Comparison of ENCODE assay signal across 8 cellular contexts in genomic region chr17:76969598-76970172, GRCh38.
DNase-seq lines count a peak whose midpoint lies in the region; ATAC-seq and TF ChIP-seq lines count a peak whose summit lies in the region.

No MANE protein-coding gene starts in this region.

- TF ChIP-seq CTCF in activated B cell treated with CpG ODN at 0.5 μM for 24 hours (IDR thresholded peaks at IDR 0.05) (no peak), kidney epithelial cell (IDR thresholded peaks at IDR 0.05; ENCODE audit: insufficient read depth, low read length, poor library complexity, severe bottlenecking) (no peak), foreskin fibroblast (IDR thresholded peaks at IDR 0.05; ENCODE audit: low read depth, low read length) (no peak), osteoblast (IDR thresholded peaks at IDR 0.05; ENCODE audit: extremely low read depth, low read depth, low read length) (no peak), GM10248 (IDR thresholded peaks at IDR 0.05; ENCODE audit: control extremely low read depth, extremely low read depth, low read depth, missing control alignments) (no peak)

- H4K20me1 ChIP-seq in BLaER1 treated with 17β-estradiol and CSF1 and Interleukin-3, amounts not matched to agents 10 nM and 100 nM = peaks cover 0 to 8% (median 0%) of the 10 kb centered on the region in 11 experiments; a peak in 4 of 22 replicates
- H4K20me1 ChIP-seq in osteoblast (ENCODE audit: insufficient read depth, low read length) = no peaks in the 10 kb centered on the region

- H3K9me3 Mint-ChIP-seq in activated B cell treated with CpG ODN at 0.5 μM for 24 hours = no peaks in the 10 kb centered on the region

- no peaks in the 10 kb centered on the region for H3K36me3 Mint-ChIP-seq in activated B cell treated with CpG ODN at 0.5 μM for 24 hours (ENCODE audit: low read depth)

- H3K27ac Mint-ChIP-seq in activated B cell treated with CpG ODN at 0.5 μM for 24 hours = peak overlapping the region; percentile 80

- CTCF ChIA-PET in activated B cell treated with CpG ODN at 0.5 μM for 24 hours (lab: Charles Lee) (interaction anchor here (1.4 to 1.8 kb wide), 3 partner anchors 14 to 102 kb away, joined by 4 to 12 read pairs (median 4); partner anchors contain the start of gene MGAT5B), GM10248 (lab: Yijun Ruan, JAX) (interaction anchor here (1.0 kb wide), 1 partner anchor 34 kb away, joined by 3 read pairs; no protein-coding TSS in a partner anchor)

- peak overlapping the region; percentile 88 to 100 (median 95) for H3K4me2 ChIP-seq in BLaER1 treated with 17β-estradiol and CSF1 and Interleukin-3, amounts not matched to agents 10 nM and 100 nM
- H3K4me2 ChIP-seq in osteoblast (ENCODE audit: insufficient read depth, low read length) = no peak overlapping the region

- peaks cover 9 to 83% (median 69%) of the 10 kb centered on the region in 10 experiments for H3K4me1 ChIP-seq in BLaER1 treated with 17β-estradiol and CSF1 and Interleukin-3, amounts not matched to agents 10 nM and 100 nM
- H3K4me1 ChIP-seq in osteoblast (ENCODE audit: insufficient read depth, low read length) = no peaks in the 10 kb centered on the region

- H2AFZ ChIP-seq in osteoblast (ENCODE audit: low read length) = no peak overlapping the region

- H3K27ac ChIP-seq in BLaER1 treated with 17β-estradiol and CSF1 and Interleukin-3, amounts not matched to agents 10 nM and 100 nM = peak overlapping the region in 8 of 11 experiments; percentile 51 to 75 (median 64); a peak in 14 of 22 replicates
- no peak overlapping the region for H3K27ac ChIP-seq in osteoblast (ENCODE audit: low read depth, low read length)

- peak overlapping the region; percentile 84 for H3K4me3 Mint-ChIP-seq in activated B cell treated with CpG ODN at 0.5 μM for 24 hours

- POLR2A ChIA-PET in activated B cell treated with CpG ODN at 0.5 μM for 24 hours (lab: Charles Lee) (interaction anchor here (0.6 to 4.5 kb wide), 23 partner anchors 9 to 1126 kb away, joined by 3 to 49 read pairs (median 4); partner anchors contain the start of genes MGAT5B, SEC14L1 and TNRC6C), GM10248 (lab: Yijun Ruan, JAX) (no interaction called here)

- no peak for DNase-seq in Jurkat, Clone E6-1 (ENCODE audit: low read depth, low spot score)
- no peak for DNase-seq in activated B cell treated with CpG ODN at 0.5 μM for 24 hours
- no peak for DNase-seq in kidney epithelial cell (ENCODE audit: low read depth)
- DNase-seq in foreskin fibroblast = no peak
- DNase-seq in DMS53 (lab: John Stamatoyannopoulos, UW) = no peak
- DNase-seq in osteoblast (ENCODE audit: insufficient read length, low spot score, missing footprints) = no peak
- no peak for DNase-seq in GM10248 (ENCODE audit: extremely low spot score)

- no peaks in the 10 kb centered on the region for H3K79me2 ChIP-seq in osteoblast (ENCODE audit: insufficient read depth, low read length)

- H3K36me3 ChIP-seq in BLaER1 treated with 17β-estradiol and CSF1 and Interleukin-3, amounts not matched to agents 10 nM and 100 nM = peaks cover 0 to 3% (median 0%) of the 10 kb centered on the region in 11 experiments; a peak in 2 of 22 replicates
- no peaks in the 10 kb centered on the region for H3K36me3 ChIP-seq in kidney epithelial cell (ENCODE audit: control insufficient read depth, insufficient read depth, low read length)
- H3K36me3 ChIP-seq in osteoblast (ENCODE audit: insufficient read depth, low read length) = no peaks in the 10 kb centered on the region

- peaks cover 5 to 7% (median 6%) of the 10 kb centered on the region in 11 experiments for H3K9me3 ChIP-seq in BLaER1 treated with 17β-estradiol and CSF1 and Interleukin-3, amounts not matched to agents 10 nM and 100 nM (replicated peaks in 1 of 11)
- no peaks in the 10 kb centered on the region for H3K9me3 ChIP-seq in osteoblast (ENCODE audit: low read depth, low read length)

- H3K27me3 ChIP-seq in BLaER1 treated with 17β-estradiol and CSF1 and Interleukin-3, amounts not matched to agents 10 nM and 100 nM = peaks cover 0 to 10% (median 0%) of the 10 kb centered on the region in 11 experiments; a peak in 3 of 22 replicates
- H3K27me3 ChIP-seq in kidney epithelial cell (ENCODE audit: control insufficient read depth, insufficient read depth, low read length) = peaks cover 22% of the 10 kb centered on the region
- peaks cover 54% of the 10 kb centered on the region for H3K27me3 ChIP-seq in osteoblast (ENCODE audit: insufficient read depth, low read length)

- peak overlapping the region; percentile 50 to 72 (median 62) for H3K4me3 ChIP-seq in BLaER1 treated with 17β-estradiol and CSF1 and Interleukin-3, amounts not matched to agents 10 nM and 100 nM
- peak overlapping the region; percentile 49 for H3K4me3 ChIP-seq in Jurkat, Clone E6-1 (ENCODE audit: low read length)
- H3K4me3 ChIP-seq in kidney epithelial cell (ENCODE audit: low read depth, low read length) = peak overlapping the region; percentile 37
- H3K4me3 ChIP-seq in foreskin fibroblast (ENCODE audit: low read depth in 1 of 2, low read length in 2 of 2) = no peak overlapping the region
- no peak overlapping the region for H3K4me3 ChIP-seq in osteoblast (ENCODE audit: insufficient read depth, low read length)

- peak overlapping the region; percentile 49 to 77 (median 69); a peak in 21 of 22 replicates for H3K9ac ChIP-seq in BLaER1 treated with 17β-estradiol and CSF1 and Interleukin-3, amounts not matched to agents 10 nM and 100 nM

- H3K27me3 Mint-ChIP-seq in activated B cell treated with CpG ODN at 0.5 μM for 24 hours = peaks cover 28% of the 10 kb centered on the region

- intact Hi-C loops in activated B cell treated with CpG ODN at 0.5 μM for 24 hours (cut with micrococcal nuclease) = loop anchor here (1.0 kb wide), 3 partner anchors 11 to 232 kb away; partner anchors contain the start of gene SRSF2

- no peak for ATAC-seq in activated B cell treated with CpG ODN at 0.5 μM for 24 hours (ENCODE audit: low read depth)

- H3K4me1 Mint-ChIP-seq in activated B cell treated with CpG ODN at 0.5 μM for 24 hours = peaks cover 28% of the 10 kb centered on the region

Comparison
In these comparisons a context has a peak if more than half of its experiments do, and no peak if none do; other contexts are left out.
1. H3K4me3 ChIP-seq: peak in BLaER1 treated with 17β-estradiol and CSF1 and Interleukin-3, amounts not matched to agents 10 nM and 100 nM (10 of 10), Jurkat, Clone E6-1 (single experiment) and kidney epithelial cell (single experiment); none in foreskin fibroblast (0 of 2) and osteoblast (single experiment).